Comparison of ENCODE assay signal across 9 cellular contexts in genomic region chr12:109716092-109716479, GRCh38. TPM values are rescaled to one million over a fixed set of nuclear protein-coding genes. Genes with fewer than 3 reads are reported as not detected.
DNase-seq lines count a peak whose midpoint lies in the region; ATAC-seq and TF ChIP-seq lines count a peak whose summit lies in the region.
"Had no signal": no experiment of that assay in that cellular context is flagged by ENCODE, and none has a peak within 500 bp of the region (broad histone marks: within the 10 kb centered on the region; RNA-seq: fewer than 3 reads in every experiment).

No MANE protein-coding gene starts in this region.

- H3K4me1 Mint-ChIP-seq in endothelial cell (ENCODE audit: unreplicated experiment) (peaks cover 36% of the 10 kb centered on the region), neural crest cell (peaks cover 56% of the 10 kb centered on the region)

- H3K4me1 ChIP-seq in right atrium auricular region: peaks cover 0 to 82% of the 10 kb centered on the region in 2 donors

- DNase-seq in right atrium auricular region (ENCODE audit: low spot score) (no peak), Right ventricle myocardium inferior (ENCODE audit: missing footprints) (no peak), endothelial cell (ENCODE audit: low spot score) (no peak), neural crest cell (ENCODE audit: low read depth, low spot score) (no peak), activated gamma-delta T cell (lab: John Stamatoyannopoulos, UW) (no peak), NCI-H774 (lab: John Stamatoyannopoulos, UW) (no peak)
- DNase-seq: SIG-M5 had no signal

- H3K9me3 Mint-ChIP-seq in endothelial cell (ENCODE audit: unreplicated experiment) (no peaks in the 10 kb centered on the region), neural crest cell (no peaks in the 10 kb centered on the region)

- TF ChIP-seq CTCF in right atrium auricular region (IDR thresholded peaks at IDR 0.05): no peak
- no peak for TF ChIP-seq CTCF in endothelial cell (IDR thresholded peaks at IDR 0.05; ENCODE audit: unreplicated experiment)
- no peak for TF ChIP-seq CTCF in neural crest cell (conservative IDR thresholded peaks at IDR 0.05)

- ATAC-seq in Right ventricle myocardium inferior (no peak), HG02763 (IDR thresholded peaks at IDR 0.05; ENCODE audit: unreplicated experiment) (no peak), HG02870 (IDR thresholded peaks at IDR 0.05; ENCODE audit: unreplicated experiment) (no peak)

- peak overlapping the region; percentile 79 for H3K4me3 Mint-ChIP-seq in endothelial cell (ENCODE audit: unreplicated experiment)
- H3K4me3 Mint-ChIP-seq in neural crest cell: peak overlapping the region; percentile 73

- H3K4me3 ChIP-seq in right atrium auricular region: no peak overlapping the region

- no peaks in the 10 kb centered on the region for H3K9me3 ChIP-seq in right atrium auricular region

- H3K27ac Mint-ChIP-seq in endothelial cell (ENCODE audit: unreplicated experiment) (no peak overlapping the region), neural crest cell (ENCODE audit: unreplicated experiment) (no peak overlapping the region)

- H3K27me3 Mint-ChIP-seq in endothelial cell (ENCODE audit: unreplicated experiment) (peaks cover 12% of the 10 kb centered on the region), neural crest cell (ENCODE audit: low read depth) (peaks cover 21% of the 10 kb centered on the region)

- H3K27ac ChIP-seq in right atrium auricular region: peak overlapping the region; percentile 79 to 89

- no peaks in the 10 kb centered on the region for H3K36me3 ChIP-seq in right atrium auricular region

- H3K36me3 Mint-ChIP-seq in endothelial cell (ENCODE audit: low read depth, unreplicated experiment) (no peaks in the 10 kb centered on the region), neural crest cell (ENCODE audit: low read depth) (no peaks in the 10 kb centered on the region)

- intact Hi-C loops in Right ventricle myocardium inferior (cut with DNase I): no loop called here

- no peaks in the 10 kb centered on the region for H3K27me3 ChIP-seq in right atrium auricular region

RNA-seq across cellular contexts. Expression of gene FAM222A, which starts 2.5 kb away (rescaled TPM):
- total RNA-seq in right atrium auricular region (10 to 100 TPM; 23.6 to 32.4 TPM), Right ventricle myocardium inferior (27.4 TPM), endothelial cell (ENCODE audit: unreplicated experiment) (14.2 TPM), neural crest cell (12.5 and 13.9 TPM in 2 replicates)
